In genomic region chrX:72031634-72032033, GRCh38 we compare ENCODE assay signal across 1 cellular context.
TF ChIP-seq lines count a peak whose summit lies in the region.

No MANE protein-coding gene starts in this region.

TF ChIP-seq in HEK293, 187 proteins besides CTCF, POLR2A, EP300 and RAD21 (continued from another document):
- TF ChIP-seq PRDM6 (tag by site-specific recombination; IDR thresholded peaks at IDR 0.05) (0 out of 2 replicates have a peak, but pooled peaks have one; percentile 42), ZNF555 (tag by site-specific recombination; conservative IDR thresholded peaks at IDR 0.05) (no peak)
TF ChIP-seq in HEK293: peak in this region for 2.
